Comparison of ENCODE assay signal across 23 cellular contexts in the genomic region with DNA sequence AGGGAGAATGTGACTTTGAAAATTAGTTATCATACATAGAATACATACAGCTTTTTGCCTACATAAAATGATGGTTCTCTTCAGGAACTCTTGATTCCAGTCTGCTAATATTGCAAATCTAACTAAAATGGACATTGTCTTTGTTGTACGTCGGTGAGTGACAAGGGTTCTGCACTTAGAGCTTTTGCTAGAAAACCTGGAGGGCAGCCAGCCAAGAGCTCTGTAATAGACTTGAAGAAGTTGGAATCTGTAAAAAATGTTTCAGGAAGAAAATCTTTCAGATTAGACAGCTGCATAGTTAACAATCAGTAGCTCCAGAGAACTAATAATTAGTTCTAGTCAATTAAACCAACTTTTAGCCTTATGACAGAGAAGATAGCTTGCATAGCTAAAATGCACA.
"Had no signal": no experiment of that assay in that cellular context is flagged by ENCODE, and none has a peak within 500 bp of the region (broad histone marks: within the 10 kb centered on the region; RNA-seq: fewer than 3 reads in every experiment).

No MANE protein-coding gene starts in this region.

- DNase-seq: activated CD4-positive, alpha-beta memory T cell treated with anti-CD3 and anti-CD28 coated beads, Interleukin-2, amount 10 ng/mL, durations not matched to agents 7 days and 5 days; activated CD4-positive, alpha-beta T cell treated with anti-CD3 and anti-CD28 coated beads, Interleukin-2, amount 10 ng/mL, durations not matched to agents 24 days and 14 days; activated gamma-delta T cell; activated T-cell treated with anti-CD3 and anti-CD28 coated beads for 4 hours; aorta; cortex of kidney; erythroblast; foreskin melanocyte; hippocampal formation; mucosa of descending colon; naive B cell; retina; spleen; stimulated activated CD4-positive, alpha-beta T cell treated with anti-CD3 and anti-CD28 coated beads, Interleukin-4, amount 100 ng/mL, for 4 hours; stimulated activated naive CD8-positive, alpha-beta T cell treated with anti-CD3 and anti-CD28 coated beads, Interleukin-15, amount 100 ng/mL, for 72 hours; T-cell had no signal

- H3K27me3 ChIP-seq: spleen, tibial nerve had no signal

- H3K36me3 ChIP-seq: spleen, tibial nerve had no signal

- H3K4me1 ChIP-seq: spleen had no signal

- H3K4me1 Mint-ChIP-seq: activated CD4-positive, alpha-beta memory T cell treated with anti-CD3 and anti-CD28 coated beads, Interleukin-2, amount 10 ng/mL, durations not matched to agents 7 days and 5 days; activated CD4-positive, alpha-beta T cell treated with anti-CD3 and anti-CD28 coated beads, Interleukin-2, amount 10 ng/mL, durations not matched to agents 24 days and 14 days; activated naive CD4-positive, alpha-beta T cell treated with anti-CD3 and anti-CD28 coated beads, Interleukin-2, amount 50 U/mL, for 24 hours; memory B cell; naive B cell; stimulated activated naive CD8-positive, alpha-beta T cell treated with anti-CD3 and anti-CD28 coated beads, Interleukin-15, amount 100 ng/mL, for 72 hours; T-cell had no signal

- H3K27me3 Mint-ChIP-seq: activated CD4-positive, alpha-beta memory T cell treated with anti-CD3 and anti-CD28 coated beads, Interleukin-2, amount 10 ng/mL, durations not matched to agents 7 days and 5 days; activated CD4-positive, alpha-beta T cell treated with anti-CD3 and anti-CD28 coated beads, Interleukin-2, amount 10 ng/mL, durations not matched to agents 24 days and 14 days; activated naive CD4-positive, alpha-beta T cell treated with anti-CD3 and anti-CD28 coated beads, Interleukin-2, amount 50 U/mL, for 24 hours; memory B cell; naive B cell; progenitor cell of endocrine pancreas; stimulated activated naive CD8-positive, alpha-beta T cell treated with anti-CD3 and anti-CD28 coated beads, Interleukin-15, amount 100 ng/mL, for 72 hours; T-cell had no signal

- ATAC-seq: activated CD4-positive, CD25-positive, alpha-beta regulatory T cell treated with anti-CD3 and anti-CD28 coated beads, Interleukin-2, amount 50 U/mL, for 24 hours; mucosa of descending colon; stimulated activated naive CD8-positive, alpha-beta T cell treated with anti-CD3 and anti-CD28 coated beads, Interleukin-15, amount 100 ng/mL, for 72 hours; T-cell had no signal

- H3K36me3 Mint-ChIP-seq: activated naive CD4-positive, alpha-beta T cell treated with anti-CD3 and anti-CD28 coated beads, Interleukin-2, amount 50 U/mL, for 24 hours; memory B cell; naive B cell; T-cell had no signal

- H3K9me3 Mint-ChIP-seq: activated naive CD4-positive, alpha-beta T cell treated with anti-CD3 and anti-CD28 coated beads, Interleukin-2, amount 50 U/mL, for 24 hours had no signal

- H3K9me3 ChIP-seq: mucosa of descending colon had no signal

- H3K4me3 Mint-ChIP-seq: activated CD4-positive, alpha-beta memory T cell treated with anti-CD3 and anti-CD28 coated beads, Interleukin-2, amount 10 ng/mL, durations not matched to agents 7 days and 5 days; activated CD4-positive, alpha-beta T cell treated with anti-CD3 and anti-CD28 coated beads, Interleukin-2, amount 10 ng/mL, durations not matched to agents 24 days and 14 days; activated naive CD4-positive, alpha-beta T cell treated with anti-CD3 and anti-CD28 coated beads, Interleukin-2, amount 50 U/mL, for 24 hours; activated T-helper 1 cell treated with anti-CD3 and anti-CD28 coated beads, Interleukin-12 subunit alpha, Interleukin-12 subunit beta, Interleukin-2, Interleukin-4 antibody, amounts not matched to agents 30 ng/mL and 10 ng/mL and 1 ng/mL, durations not matched to agents 14 hours and 24 hours and 36 hours; memory B cell; naive B cell; stimulated activated naive CD8-positive, alpha-beta T cell treated with anti-CD3 and anti-CD28 coated beads, Interleukin-15, amount 100 ng/mL, for 72 hours; T-cell; T-helper 2 cell treated with Interferon-gamma antibody and Interleukin-4, amounts not matched to agents 5 μg/mL and 100 μg/mL, for 36 hours had no signal

- H3K4me3 ChIP-seq: mucosa of descending colon, spleen, tibial nerve had no signal

- H3K27ac ChIP-seq: spleen, tibial nerve had no signal

- H3K27ac Mint-ChIP-seq: activated CD4-positive, alpha-beta memory T cell treated with anti-CD3 and anti-CD28 coated beads, Interleukin-2, amount 10 ng/mL, durations not matched to agents 7 days and 5 days; activated CD4-positive, alpha-beta T cell treated with anti-CD3 and anti-CD28 coated beads, Interleukin-2, amount 10 ng/mL, durations not matched to agents 24 days and 14 days; activated naive CD4-positive, alpha-beta T cell treated with anti-CD3 and anti-CD28 coated beads, Interleukin-2, amount 50 U/mL, for 24 hours; activated T-helper 1 cell treated with anti-CD3 and anti-CD28 coated beads, Interleukin-12 subunit alpha, Interleukin-12 subunit beta, Interleukin-2, Interleukin-4 antibody, amounts not matched to agents 30 ng/mL and 10 ng/mL and 1 ng/mL, durations not matched to agents 14 hours and 24 hours and 36 hours; memory B cell; naive B cell; stimulated activated naive CD8-positive, alpha-beta T cell treated with anti-CD3 and anti-CD28 coated beads, Interleukin-15, amount 100 ng/mL, for 72 hours; T-cell; T-helper 2 cell treated with Interferon-gamma antibody and Interleukin-4, amounts not matched to agents 5 μg/mL and 100 μg/mL, for 36 hours had no signal
